ENCODE assay signal across 7 cellular contexts in the genomic region with DNA sequence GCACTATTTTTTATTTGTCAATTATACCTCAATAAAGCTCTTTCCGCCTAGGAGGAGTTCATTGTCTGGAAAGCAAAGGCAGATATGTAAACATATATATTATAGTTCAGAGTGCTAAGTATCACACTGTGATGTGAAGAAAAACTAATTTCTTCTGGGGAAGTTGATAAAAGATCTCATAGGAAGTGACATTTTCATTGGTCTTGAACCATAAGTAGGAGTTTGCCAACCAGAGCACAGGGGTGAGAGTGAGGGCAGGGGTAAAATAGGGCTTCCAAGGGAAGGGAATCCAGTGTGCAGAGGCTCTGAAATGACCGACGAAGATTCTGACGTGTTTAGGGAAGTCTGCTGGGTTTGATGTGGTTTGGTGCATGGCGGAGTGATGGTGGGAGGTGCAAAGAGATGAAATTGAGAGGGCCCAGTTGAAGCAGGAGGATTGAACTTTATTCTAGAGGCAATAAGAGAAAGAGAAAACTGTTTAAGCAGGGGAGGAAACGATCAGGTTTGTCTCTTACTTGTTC. TPM values are rescaled to one million over a fixed set of nuclear protein-coding genes. Genes with fewer than 3 reads are reported as not detected.
DNase-seq lines count a peak whose midpoint lies in the region; ATAC-seq and TF ChIP-seq lines count a peak whose summit lies in the region.

No MANE protein-coding gene starts in this region.

- POLR2A ChIA-PET in SK-N-SH (lab: Yijun Ruan, JAX): no interaction called here

- peaks cover 7% of the 10 kb centered on the region for H3F3A ChIP-seq in SK-N-SH (replicated peaks; ENCODE audit: insufficient read depth)

- H3K9me3 ChIP-seq in SK-N-SH (no peaks in the 10 kb centered on the region), iPS-20b (ENCODE audit: insufficient read depth, low read depth, low read length) (no peaks in the 10 kb centered on the region)

- DNase-seq in SK-N-SH: peak; percentile 37
- peak; percentile 59 for DNase-seq in activated naive CD8-positive, alpha-beta T cell treated with anti-CD3 and anti-CD28 coated beads for 36 hours
- peak; percentile 52 to 65 for DNase-seq in stimulated activated CD4-positive, alpha-beta T cell treated with anti-CD3 and anti-CD28 coated beads, Interleukin-2, amount 100 ng/mL, for 24 hours

- no peaks in the 10 kb centered on the region for H3K27me3 Mint-ChIP-seq in activated naive CD8-positive, alpha-beta T cell treated with anti-CD3 and anti-CD28 coated beads for 36 hours

- H3K4me3 ChIP-seq in SK-N-SH (ENCODE audit: low read depth in 2 of 2, low read length in 1 of 2): peak overlapping the region; percentile 84 to 94
- peak overlapping the region; percentile 99 for H3K4me3 ChIP-seq in iPS-20b (ENCODE audit: low read length)

- no peaks in the 10 kb centered on the region for H3K9me2 ChIP-seq in SK-N-SH

- TF ChIP-seq EP300 in SK-N-SH (IDR thresholded peaks at IDR 0.05; ENCODE audit: borderline replicate concordance in 1 of 2, low read depth in 1 of 2, low read length in 1 of 2): no peak

- peak overlapping the region; percentile 70 to 83 for H3K27ac ChIP-seq in SK-N-SH (ENCODE audit: low read depth in 2 of 2, low read length in 1 of 2)
- H3K27ac ChIP-seq in iPS-20b (ENCODE audit: low read length): no peak overlapping the region

- H3K4me1 Mint-ChIP-seq in activated naive CD8-positive, alpha-beta T cell treated with anti-CD3 and anti-CD28 coated beads for 36 hours: peaks cover 6% of the 10 kb centered on the region

- H3K36me3 ChIP-seq in SK-N-SH (replicated peaks in 1 of 2; ENCODE audit: control insufficient read depth in 1 of 2, insufficient read depth in 2 of 2, low read length in 1 of 2) (no peaks in the 10 kb centered on the region), iPS-20b (ENCODE audit: insufficient read depth, low read depth, low read length) (no peaks in the 10 kb centered on the region)

- WGBS in SK-N-SH (ENCODE audit: low lambda C conversion rate): 16% methylated on average over 6 of the region's 6 CpGs

- peak; percentile 38 for ATAC-seq in GM18511 (IDR thresholded peaks at IDR 0.05; ENCODE audit: unreplicated experiment)
- ATAC-seq in HG02970 (IDR thresholded peaks at IDR 0.05; ENCODE audit: low FRiP score, unreplicated experiment): peak; percentile 27
- no peak for ATAC-seq in HG03039 (IDR thresholded peaks at IDR 0.05; ENCODE audit: unreplicated experiment)

- peak overlapping the region; percentile 80 for H3K9ac ChIP-seq in SK-N-SH
- peak overlapping the region; percentile 95; the same call in 1 of the 2 replicates for H3K9ac ChIP-seq in iPS-20b (ENCODE audit: low read depth, low read length)

- H3K4me2 ChIP-seq in SK-N-SH: peak overlapping the region; percentile 95

- no peak overlapping the region for H3K4me3 Mint-ChIP-seq in activated naive CD8-positive, alpha-beta T cell treated with anti-CD3 and anti-CD28 coated beads for 36 hours

- H4K20me1 ChIP-seq in SK-N-SH (ENCODE audit: insufficient read depth): no peaks in the 10 kb centered on the region

- H3K4me1 ChIP-seq in SK-N-SH (ENCODE audit: control insufficient read depth in 1 of 2, insufficient read depth in 2 of 2, low read depth in 1 of 2, low read length in 1 of 2) (peaks cover 0 to 6% of the 10 kb centered on the region in 2 experiments; a peak in 2 of 4 replicates), iPS-20b (ENCODE audit: insufficient read depth, low read length) (0 out of 2 replicates have a peak, but pooled peaks cover 5% of the 10 kb centered on the region)

- no peak for TF ChIP-seq CTCF in SK-N-SH (IDR thresholded peaks at IDR 0.05)

- H2AFZ ChIP-seq in SK-N-SH (ENCODE audit: low read depth): peak overlapping the region; percentile 96

- peaks cover 42% of the 10 kb centered on the region for H3K79me2 ChIP-seq in SK-N-SH (ENCODE audit: insufficient read depth)

- H3K27ac Mint-ChIP-seq in activated naive CD8-positive, alpha-beta T cell treated with anti-CD3 and anti-CD28 coated beads for 36 hours: no peak overlapping the region

- CTCF ChIA-PET in SK-N-SH (lab: Yijun Ruan, JAX): interaction anchor here (2.6 kb wide), 1 partner anchor 72 kb away, joined by 7 read pairs; no protein-coding TSS in a partner anchor

- H3K27me3 ChIP-seq in SK-N-SH (ENCODE audit: insufficient read depth): no peaks in the 10 kb centered on the region
- H3K27me3 ChIP-seq in iPS-20b (ENCODE audit: insufficient read depth, low read length): no peaks in the 10 kb centered on the region

- no peak for TF ChIP-seq RAD21 in SK-N-SH (IDR thresholded peaks at IDR 0.05; ENCODE audit: low read length)

- H3K36me3 Mint-ChIP-seq in activated naive CD8-positive, alpha-beta T cell treated with anti-CD3 and anti-CD28 coated beads for 36 hours: peaks cover 6% of the 10 kb centered on the region

- H3K9me3 Mint-ChIP-seq in activated naive CD8-positive, alpha-beta T cell treated with anti-CD3 and anti-CD28 coated beads for 36 hours: no peaks in the 10 kb centered on the region

TF ChIP-seq in SK-N-SH, 30 proteins besides CTCF, POLR2A, EP300 and RAD21:
- no peak for TF ChIP-seq SIN3A (IDR thresholded peaks at IDR 0.05; ENCODE audit: borderline replicate concordance, low read depth, low read length)
- TF ChIP-seq ELF1 (IDR thresholded peaks at IDR 0.05): no peak
- TF ChIP-seq, protein P1, sequence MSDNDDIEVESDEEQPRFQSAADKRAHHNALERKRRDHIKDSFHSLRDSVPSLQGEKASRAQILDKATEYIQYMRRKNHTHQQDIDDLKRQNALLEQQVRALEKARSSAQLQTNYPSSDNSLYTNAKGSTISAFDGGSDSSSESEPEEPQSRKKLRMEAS (IDR thresholded peaks at IDR 0.05; ENCODE audit: low read depth): no peak; the same call in none of the 2 replicates
TF ChIP-seq in SK-N-SH: peak in this region for 0.

RNA-seq across cellular contexts. Expression of gene GTF2F2, which starts 0.8 kb away (rescaled TPM):
- 24.2 and 30.3 TPM in 2 replicates for polyA plus RNA-seq in SK-N-SH (2012; rRNA removed)
- 33.5 and 51.5 TPM in 2 replicates for polyA plus RNA-seq in SK-N-SH (2012; cell fraction: cytosol; rRNA removed)
- 9.6 and 19.5 TPM in 2 replicates for polyA plus RNA-seq in SK-N-SH (2012; cell fraction: nucleus; rRNA removed)
- total RNA-seq in activated naive CD8-positive, alpha-beta T cell treated with anti-CD3 and anti-CD28 coated beads for 36 hours: 10 to 100 TPM; 31.2 to 32.4 TPM
